In the genomic region with DNA sequence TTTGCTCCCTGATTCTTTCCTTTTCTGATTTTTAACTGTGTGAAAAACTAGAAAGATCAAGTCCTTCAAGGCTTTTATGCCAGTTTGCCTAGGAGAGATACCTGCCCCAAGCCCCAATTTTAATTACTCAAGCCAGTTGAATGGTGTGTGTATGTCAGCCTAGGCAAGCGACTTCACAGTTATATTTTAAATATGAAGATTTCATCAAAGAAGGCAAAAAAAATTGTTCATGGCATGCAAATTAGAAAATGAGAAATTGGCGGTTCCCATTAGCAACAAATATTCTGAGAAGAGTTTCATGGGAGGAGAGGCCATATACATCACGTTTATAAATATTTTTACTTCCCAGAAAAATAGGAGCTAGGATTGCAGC, we compare ENCODE assay signal across 11 cellular contexts.
DNase-seq lines count a peak whose midpoint lies in the region; ATAC-seq and TF ChIP-seq lines count a peak whose summit lies in the region.
"Had no signal": no experiment of that assay in that cellular context is flagged by ENCODE, and none has a peak within 500 bp of the region (broad histone marks: within the 10 kb centered on the region; RNA-seq: fewer than 3 reads in every experiment).

No MANE protein-coding gene starts in this region.

- no peak overlapping the region for H3K27ac ChIP-seq in RWPE2 (ENCODE audit: poor library complexity, severe bottlenecking)
- H3K27ac ChIP-seq in right cardiac atrium (ENCODE audit: low read length): peak overlapping the region; percentile 61
- H3K27ac ChIP-seq: brain microvascular endothelial cell, C4-2B had no signal

- H3K27me3 ChIP-seq in RWPE2 (ENCODE audit: insufficient read depth, poor library complexity, severe bottlenecking): peaks cover 40% of the 10 kb centered on the region
- H3K27me3 ChIP-seq in right cardiac atrium (ENCODE audit: control insufficient read depth, insufficient read depth): no peaks in the 10 kb centered on the region

- no peaks in the 10 kb centered on the region for H3K9me3 Mint-ChIP-seq in progenitor cell of endocrine pancreas (ENCODE audit: low read depth)

- H3K27me3 Mint-ChIP-seq in progenitor cell of endocrine pancreas: peaks cover 30% of the 10 kb centered on the region

- TF ChIP-seq CTCF in AG09309 (IDR thresholded peaks at IDR 0.05; ENCODE audit: control insufficient read depth, insufficient read depth, low read depth, low read length, missing control alignments): no peak
- TF ChIP-seq CTCF in RWPE2 (IDR thresholded peaks at IDR 0.05; ENCODE audit: poor library complexity, severe bottlenecking): no peak
- no peak for TF ChIP-seq CTCF in progenitor cell of endocrine pancreas (IDR thresholded peaks at IDR 0.05; ENCODE audit: unreplicated experiment)

- H3K27ac Mint-ChIP-seq in progenitor cell of endocrine pancreas: no peak overlapping the region

- H3K36me3 Mint-ChIP-seq in progenitor cell of endocrine pancreas (ENCODE audit: insufficient read depth): no peaks in the 10 kb centered on the region

- 13% methylated on average over 3 of the region's 3 CpGs for WGBS in right cardiac atrium

- H3K9me3 ChIP-seq in RWPE2 (ENCODE audit: severe bottlenecking) (no peaks in the 10 kb centered on the region), right cardiac atrium (ENCODE audit: control insufficient read depth, low read length) (no peaks in the 10 kb centered on the region)

- H3K4me1 ChIP-seq in RWPE2 (ENCODE audit: insufficient read depth, poor library complexity, severe bottlenecking) (no peaks in the 10 kb centered on the region), right cardiac atrium (ENCODE audit: control insufficient read depth, insufficient read depth, low read length) (no peaks in the 10 kb centered on the region)

- DNase-seq in AG09309 (ENCODE audit: low read depth) (no peak), RWPE2 (ENCODE audit: low spot score) (no peak), right cardiac atrium (no peak), progenitor cell of endocrine pancreas (ENCODE audit: low spot score, unreplicated experiment) (no peak), T1000 (lab: John Stamatoyannopoulos, UW) (no peak), NCI-H1105 (lab: John Stamatoyannopoulos, UW) (no peak)
- no peak for DNase-seq in stimulated activated CD4-positive, alpha-beta T cell treated with anti-CD3 and anti-CD28 coated beads, Interleukin-2, amount 100 ng/mL, for 24 hours
- DNase-seq: brain microvascular endothelial cell; stimulated activated CD4-positive, alpha-beta T cell treated with anti-CD3 and anti-CD28 coated beads, Interleukin-4, amount 100 ng/mL, for 4 hours had no signal

- ATAC-seq in RWPE2 (ENCODE audit: low read depth) (no peak), right cardiac atrium (no peak), GM21825 (IDR thresholded peaks at IDR 0.05; ENCODE audit: unreplicated experiment) (no peak)

- H3K4me3 Mint-ChIP-seq in progenitor cell of endocrine pancreas (ENCODE audit: low read depth): peak overlapping the region; percentile 33

- intact Hi-C loops in right cardiac atrium (cut with DNase I): no loop called here

- H3K4me3 ChIP-seq in AG09309 (ENCODE audit: control insufficient read depth, low read depth, low read length): peak overlapping the region; percentile 24
- peak overlapping the region; percentile 7 for H3K4me3 ChIP-seq in RWPE2 (ENCODE audit: severe bottlenecking)
- peak overlapping the region; percentile 58 for H3K4me3 ChIP-seq in right cardiac atrium (ENCODE audit: low read length)

- H3K36me3 ChIP-seq in RWPE2 (ENCODE audit: low read depth): no peaks in the 10 kb centered on the region
- H3K36me3 ChIP-seq: brain microvascular endothelial cell had no signal

- H3K4me1 Mint-ChIP-seq in progenitor cell of endocrine pancreas (ENCODE audit: low read depth): peaks cover 14% of the 10 kb centered on the region

Comparison
In these comparisons a context has a peak if more than half of its experiments do, and no peak if none do; other contexts are left out.
1. H3K4me3 ChIP-seq: peak in every context shown above with its lines; median percentile 58 in right cardiac atrium; 24 in AG09309; 7 in RWPE2.